ENCODE assay signal across 9 cellular contexts in genomic region chr4:149311076-149311475, GRCh38.
"Had no signal": no experiment of that assay in that cellular context is flagged by ENCODE, and none has a peak within 500 bp of the region (broad histone marks: within the 10 kb centered on the region; RNA-seq: fewer than 3 reads in every experiment).

No MANE protein-coding gene starts in this region.

- H3K36me3 ChIP-seq: ascending aorta, tibial artery had no signal

- H3K27me3 ChIP-seq: ascending aorta, tibial artery had no signal

- H3K9me3 ChIP-seq: ascending aorta, tibial artery had no signal

- DNase-seq: activated CD4-positive, alpha-beta T cell treated with anti-CD3 and anti-CD28 coated beads for 4 hours; activated CD8-positive, alpha-beta memory T cell treated with anti-CD3 and anti-CD28 coated beads, Interleukin-2, amount 50 U/mL, for 48 hours; activated CD8-positive, alpha-beta T cell treated with anti-CD3 and anti-CD28 coated beads, Interleukin-2, amount 10 ng/mL, durations not matched to agents 7 days and 5 days; hippocampal formation; kidney glomerular epithelial cell; naive B cell; small intestine; tibial artery had no signal

- H3K4me3 ChIP-seq: ascending aorta, tibial artery had no signal

- ATAC-seq: activated CD8-positive, alpha-beta T cell treated with anti-CD3 and anti-CD28 coated beads, Interleukin-2, amount 10 ng/mL, durations not matched to agents 7 days and 5 days had no signal

- H3K4me1 ChIP-seq: ascending aorta, tibial artery had no signal

- H3K27ac ChIP-seq: ascending aorta, tibial artery had no signal
